Comparison of ENCODE assay signal across 24 cellular contexts in the genomic region with DNA sequence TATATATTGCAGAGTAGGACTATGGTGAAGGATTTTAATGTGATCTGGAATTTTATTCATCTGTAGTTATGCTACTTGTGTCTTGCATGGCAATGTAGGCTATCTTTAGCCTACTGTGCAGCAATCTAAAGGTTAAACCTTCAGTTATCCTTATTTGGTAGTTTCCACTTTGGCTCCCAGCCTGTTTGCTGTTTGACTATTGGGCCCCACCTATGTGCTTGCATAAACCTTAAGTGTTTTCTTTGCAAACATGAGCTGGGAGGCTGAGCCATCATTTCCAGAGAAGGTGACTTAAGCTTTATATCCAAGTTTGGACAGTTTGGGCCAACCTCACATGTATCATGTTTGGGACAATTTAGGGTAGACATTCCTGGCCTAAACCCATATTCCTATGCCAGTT.
DNase-seq lines count a peak whose midpoint lies in the region; ATAC-seq, FAIRE-seq and TF ChIP-seq lines count a peak whose summit lies in the region.
"Had no signal": no experiment of that assay in that cellular context is flagged by ENCODE, and none has a peak within 500 bp of the region (broad histone marks: within the 10 kb centered on the region; RNA-seq: fewer than 3 reads in every experiment).

No MANE protein-coding gene starts in this region.

- TF ChIP-seq POLR2A in transverse colon (IDR thresholded peaks at IDR 0.05): no peak

- H3K27me3 ChIP-seq in colonic mucosa: no peaks in the 10 kb centered on the region
- H3K27me3 ChIP-seq in transverse colon: no peaks in the 10 kb centered on the region

- no peak overlapping the region for H3K27ac Mint-ChIP-seq in activated T-cell treated with anti-CD3 and anti-CD28 coated beads, Interleukin-2, amount 50 U/mL, for 72 hours
- H3K27ac Mint-ChIP-seq: CD4-positive, alpha-beta memory T cell had no signal

- H3K36me3 ChIP-seq in colonic mucosa (no peaks in the 10 kb centered on the region), mucosa of descending colon (ENCODE audit: low read depth) (no peaks in the 10 kb centered on the region), transverse colon (no peaks in the 10 kb centered on the region)

- no peaks in the 10 kb centered on the region for H3K4me1 Mint-ChIP-seq in activated T-cell treated with anti-CD3 and anti-CD28 coated beads, Interleukin-2, amount 50 U/mL, for 72 hours (ENCODE audit: low read depth)
- H3K4me1 Mint-ChIP-seq: CD4-positive, alpha-beta memory T cell had no signal

- no peak overlapping the region for H3K4me3 Mint-ChIP-seq in activated T-cell treated with anti-CD3 and anti-CD28 coated beads, Interleukin-2, amount 50 U/mL, for 72 hours
- H3K4me3 Mint-ChIP-seq: CD4-positive, alpha-beta memory T cell had no signal

- H3K9ac ChIP-seq in colonic mucosa (ENCODE audit: low read depth in 2 of 2, low read length in 2 of 2): no peak overlapping the region

- H3K4me3 ChIP-seq in colonic mucosa (no peak overlapping the region), mucosa of descending colon (no peak overlapping the region), transverse colon (no peak overlapping the region)
- H3K4me3 ChIP-seq: SK-N-MC had no signal

- DNase-seq in HT-29 (ENCODE audit: low spot score) (peak; percentile 7), NCI-H2029 treated with DMSO at 0.1 percent for 48 hours (lab: John Stamatoyannopoulos, UW) (peak; percentile 90), colonic mucosa (peak; percentile 31), mucosa of descending colon (peak in 1 of 3 donors; percentile 60), HTR-8/SVneo (ENCODE audit: insufficient read length, low spot score) (no peak), transverse colon (no peak)
- no peak for DNase-seq in activated T-cell treated with anti-CD3 and anti-CD28 coated beads, Interleukin-2, amount 50 U/mL, for 72 hours
- DNase-seq: C1 segment of cervical spinal cord; CD4-positive, alpha-beta memory T cell; COR-L47; DMS79; GF-D8; HCEC 1CT; MV-4-11; NCI-H1105; NCI-H1436 treated with DMSO at 0.1 percent for 48 hours; NCI-H1930; NCI-H2227 treated with DMSO at 0.1 percent for 48 hours; NCI-H774; RPMI8226; SIG-M5 had no signal

- H3K27ac ChIP-seq in colonic mucosa (no peak overlapping the region), transverse colon (peak overlapping the region in 1 of 4 donors; percentile 31)
- H3K27ac ChIP-seq: SK-N-MC had no signal

- no peak for FAIRE-seq in HTR-8/SVneo (lab: Jason Lieb, UNC)
- FAIRE-seq: GM12891, H1 had no signal

- in situ Hi-C loops in transverse colon (cut with MboI; ENCODE audit: low pct_ligation_motif_present in 1 of 4, low pct_unique_long_range_greater_than_20kb in 1 of 4, low sequenced_read_pairs in 3 of 4): no loop called here

- no peaks in the 10 kb centered on the region for H3K4me1 ChIP-seq in colonic mucosa
- H3K4me1 ChIP-seq in mucosa of descending colon (ENCODE audit: low read depth): no peaks in the 10 kb centered on the region
- H3K4me1 ChIP-seq in transverse colon: no peaks in the 10 kb centered on the region

- H3K36me3 Mint-ChIP-seq in activated T-cell treated with anti-CD3 and anti-CD28 coated beads, Interleukin-2, amount 50 U/mL, for 72 hours (ENCODE audit: insufficient read depth in 2 of 2): peaks cover 0 to 3% of the 10 kb centered on the region in 2 donors
- H3K36me3 Mint-ChIP-seq: CD4-positive, alpha-beta memory T cell had no signal

- peak; percentile 82 for ATAC-seq in mucosa of descending colon
- no peak for ATAC-seq in activated T-cell treated with anti-CD3 and anti-CD28 coated beads, Interleukin-2, amount 50 U/mL, for 72 hours (replicated peaks in 1 of 2)

- no peaks in the 10 kb centered on the region for H3K9me3 ChIP-seq in colonic mucosa
- peaks cover 7% of the 10 kb centered on the region for H3K9me3 ChIP-seq in mucosa of descending colon
- H3K9me3 ChIP-seq in transverse colon: no peaks in the 10 kb centered on the region

- H3K27me3 Mint-ChIP-seq in activated T-cell treated with anti-CD3 and anti-CD28 coated beads, Interleukin-2, amount 50 U/mL, for 72 hours (ENCODE audit: low read depth): no peaks in the 10 kb centered on the region
- H3K27me3 Mint-ChIP-seq: CD4-positive, alpha-beta memory T cell had no signal

- peaks cover 5 to 10% of the 10 kb centered on the region in 2 donors for H3K9me3 Mint-ChIP-seq in activated T-cell treated with anti-CD3 and anti-CD28 coated beads, Interleukin-2, amount 50 U/mL, for 72 hours

- intact Hi-C loops in colonic mucosa (cut with DNase I) (no loop called here), mucosa of descending colon (cut with DNase I, micrococcal nuclease) (no loop called here), transverse colon (cut with DNase I; ENCODE audit: low total_unique reads) (no loop called here)

- TF ChIP-seq CTCF in colonic mucosa (IDR thresholded peaks at IDR 0.05): no peak
- TF ChIP-seq CTCF in mucosa of descending colon (IDR thresholded peaks at IDR 0.05): no peak
- TF ChIP-seq CTCF in transverse colon (IDR thresholded peaks at IDR 0.05): no peak

- no peak for TF ChIP-seq EP300 in transverse colon (IDR thresholded peaks at IDR 0.05; ENCODE audit: low read depth)

Comparison
In these comparisons a context has a peak if more than half of its experiments do, and no peak if none do; other contexts are left out.
1. DNase-seq: peak in HT-29 (single experiment), NCI-H2029 treated with DMSO at 0.1 percent for 48 hours (single experiment) and colonic mucosa (single experiment); none in HTR-8/SVneo (single experiment), transverse colon (single experiment) and activated T-cell treated with anti-CD3 and anti-CD28 coated beads, Interleukin-2, amount 50 U/mL, for 72 hours (0 of 2).